8 cellular contexts compared by ENCODE assay signal in genomic region chr2:64143154-64144056, GRCh38. TPM values are rescaled to one million over a fixed set of nuclear protein-coding genes. Genes with fewer than 3 reads are reported as not detected.
A peak's percentile ranks its signal among the peaks of the same experiment; 100 is the strongest.
DNase-seq lines count a peak whose midpoint lies in the region; ATAC-seq and TF ChIP-seq lines count a peak whose summit lies in the region.

No MANE protein-coding gene starts in this region.

- no peaks in the 10 kb centered on the region for H3K27me3 ChIP-seq in kidney epithelial cell (ENCODE audit: control insufficient read depth, insufficient read depth, low read length)

- no peaks in the 10 kb centered on the region for H3K36me3 ChIP-seq in kidney epithelial cell (ENCODE audit: control insufficient read depth, insufficient read depth, low read length)

- peak; percentile 6 for ATAC-seq in GM21619 (IDR thresholded peaks at IDR 0.05; ENCODE audit: unreplicated experiment)

- TF ChIP-seq CTCF in kidney epithelial cell (IDR thresholded peaks at IDR 0.05; ENCODE audit: insufficient read depth, low read length, poor library complexity, severe bottlenecking) = no peak

- DNase-seq in ELF-1 (ENCODE audit: low read depth, low spot score) (peak; percentile 43), T follicular helper cell (ENCODE audit: low read depth) (peak; percentile 19), kidney epithelial cell (ENCODE audit: low read depth) (no peak), cerebellar nuclear complex (lab: John Stamatoyannopoulos, UW) (no peak)
- DNase-seq in Jurkat, Clone E6-1 (ENCODE audit: low read depth, low spot score) = no peak
- peak; percentile 58 for DNase-seq in central memory CD4-positive, alpha-beta T cell
- peak; percentile 37 to 45 for DNase-seq in stimulated activated CD4-positive, alpha-beta T cell treated with anti-CD3 and anti-CD28 coated beads, Interleukin-2, amount 100 ng/mL, for 24 hours

- H3K4me3 ChIP-seq in Jurkat, Clone E6-1 (ENCODE audit: low read length) = peak overlapping the region; percentile 68
- peak overlapping the region; percentile 83 for H3K4me3 ChIP-seq in kidney epithelial cell (ENCODE audit: low read depth, low read length)

RNA-seq across cellular contexts. Expression of gene PELI1, which starts 0.8 kb away (rescaled TPM):
- polyA plus RNA-seq in Jurkat, Clone E6-1 (2012; ENCODE audit: insufficient read depth, insufficient read length) = 5.7 TPM
- 13.6 and 15.8 TPM in 2 replicates for total RNA-seq in kidney epithelial cell

Comparison
In these comparisons a context has a peak if more than half of its experiments do, and no peak if none do; other contexts are left out.
1. DNase-seq: peak in ELF-1 (single experiment), T follicular helper cell (single experiment), central memory CD4-positive, alpha-beta T cell (single experiment) and stimulated activated CD4-positive, alpha-beta T cell treated with anti-CD3 and anti-CD28 coated beads, Interleukin-2, amount 100 ng/mL, for 24 hours (2 of 2); none in Jurkat, Clone E6-1 (single experiment), kidney epithelial cell (single experiment) and cerebellar nuclear complex (0 of 2).